Comparison of ENCODE assay signal across 24 cellular contexts in the genomic region with DNA sequence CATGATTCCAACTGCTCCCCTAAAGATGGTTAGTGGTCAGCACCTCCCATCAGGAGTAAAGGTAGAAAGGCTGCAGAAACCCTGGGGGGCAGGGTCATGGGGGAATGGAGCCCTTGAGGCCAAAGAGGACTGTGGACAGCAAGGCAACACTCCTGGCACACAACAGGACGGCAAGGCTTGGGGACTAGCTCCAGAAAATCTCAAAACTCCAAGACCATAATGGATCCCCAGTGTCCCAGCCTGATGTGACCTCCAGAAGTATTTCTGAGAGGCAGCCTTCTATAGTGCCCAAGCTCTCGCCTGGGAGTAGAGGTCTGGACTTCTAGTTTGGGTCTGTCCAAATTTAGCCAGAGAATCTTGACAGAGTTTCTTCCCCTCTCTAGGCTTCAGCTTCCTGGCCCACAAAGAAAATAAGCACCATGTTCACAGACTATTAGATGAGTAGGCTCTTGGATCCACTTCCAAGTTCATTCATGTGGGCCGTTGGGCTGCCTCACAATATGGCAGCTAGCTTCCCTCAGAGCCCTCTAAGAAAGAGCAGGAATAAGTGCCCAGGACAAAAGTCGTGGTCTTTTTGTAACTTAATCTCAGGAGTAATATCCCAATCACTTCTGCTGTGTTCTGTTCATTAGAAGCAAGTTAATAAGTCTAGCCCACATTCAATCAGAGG. TPM values are rescaled to one million over a fixed set of nuclear protein-coding genes. Genes with fewer than 3 reads are reported as not detected.
A peak's percentile ranks its signal among the peaks of the same experiment; 100 is the strongest.
DNase-seq lines count a peak whose midpoint lies in the region; ATAC-seq and TF ChIP-seq lines count a peak whose summit lies in the region.
"Had no signal": no experiment of that assay in that cellular context is flagged by ENCODE, and none has a peak within 500 bp of the region (broad histone marks: within the 10 kb centered on the region; RNA-seq: fewer than 3 reads in every experiment).

No MANE protein-coding gene starts in this region.

- no peaks in the 10 kb centered on the region for H3K27me3 Mint-ChIP-seq in activated CD8-positive, alpha-beta memory T cell treated with anti-CD3 and anti-CD28 coated beads, Interleukin-2, amount 10 ng/mL, durations not matched to agents 7 days and 5 days
- H3K27me3 Mint-ChIP-seq in osteocyte (ENCODE audit: unreplicated experiment) = peaks cover 4% of the 10 kb centered on the region

- no peaks in the 10 kb centered on the region for H3K9me3 Mint-ChIP-seq in activated CD8-positive, alpha-beta memory T cell treated with anti-CD3 and anti-CD28 coated beads, Interleukin-2, amount 10 ng/mL, durations not matched to agents 7 days and 5 days (ENCODE audit: low read depth)
- H3K9me3 Mint-ChIP-seq in activated naive CD4-positive, alpha-beta T cell treated with anti-CD3 and anti-CD28 coated beads, Interleukin-2, amount 50 U/mL, for 72 hours = no peaks in the 10 kb centered on the region
- no peaks in the 10 kb centered on the region for H3K9me3 Mint-ChIP-seq in osteocyte (ENCODE audit: unreplicated experiment)

- peak overlapping the region; percentile 100 for H3K27ac ChIP-seq in DND-41 (ENCODE audit: low read length)
- H3K27ac ChIP-seq: neutrophil, PC-9 had no signal

- H3K79me2 ChIP-seq in DND-41 (ENCODE audit: insufficient read depth, low read length) = no peaks in the 10 kb centered on the region

- peaks cover 69% of the 10 kb centered on the region for H3K4me1 Mint-ChIP-seq in activated CD8-positive, alpha-beta memory T cell treated with anti-CD3 and anti-CD28 coated beads, Interleukin-2, amount 10 ng/mL, durations not matched to agents 7 days and 5 days
- peaks cover 10% of the 10 kb centered on the region for H3K4me1 Mint-ChIP-seq in osteocyte (ENCODE audit: unreplicated experiment)
- H3K4me1 Mint-ChIP-seq: B cell had no signal

- no peaks in the 10 kb centered on the region for H4K20me1 ChIP-seq in DND-41 (ENCODE audit: insufficient read depth, low read length)

- no peaks in the 10 kb centered on the region for H3K9me3 ChIP-seq in DND-41 (ENCODE audit: insufficient read depth, low read length, severe bottlenecking)
- H3K9me3 ChIP-seq: Caco-2, neutrophil had no signal

- no peak overlapping the region for H3K4me2 ChIP-seq in DND-41 (ENCODE audit: insufficient read depth, low read length)
- H3K4me2 ChIP-seq: PC-9 had no signal

- TF ChIP-seq CTCF in DND-41 (IDR thresholded peaks at IDR 0.05; ENCODE audit: borderline replicate concordance, extremely low read depth, low read length, poor library complexity, severe bottlenecking) (no peak), osteocyte (IDR thresholded peaks at IDR 0.05) (no peak), omental fat pad (IDR thresholded peaks at IDR 0.05) (no peak)

- peak; percentile 32 for DNase-seq in activated CD8-positive, alpha-beta memory T cell treated with anti-CD3 and anti-CD28 coated beads, Interleukin-2, amount 10 ng/mL, durations not matched to agents 7 days and 5 days
- no peak for DNase-seq in activated CD8-positive, alpha-beta memory T cell treated with anti-CD3 and anti-CD28 coated beads, Interleukin-2, amount 50 U/mL, for 48 hours
- DNase-seq in DND-41 (no peak), osteocyte (ENCODE audit: extremely low spot score, unreplicated experiment) (peak; percentile 74), omental fat pad (ENCODE audit: low spot score) (no peak), NCI-H1694 (lab: John Stamatoyannopoulos, UW) (no peak), DMS 273 treated with DMSO at 0.1 percent for 48 hours (lab: John Stamatoyannopoulos, UW) (no peak)
- no peak for DNase-seq in activated naive CD4-positive, alpha-beta T cell treated with anti-CD3 and anti-CD28 coated beads, Interleukin-2, amount 50 U/mL, for 72 hours (ENCODE audit: low spot score in 2 of 2)
- DNase-seq: Caco-2, cerebellar nuclear complex, glutamatergic neuron, KG1, mammary epithelial cell, NCI-H1436, NCI-H524, PC-9, Right ventricle myocardium superior, substantia nigra had no signal

- no peaks in the 10 kb centered on the region for H3K36me3 ChIP-seq in DND-41 (ENCODE audit: insufficient read depth, low read length)
- H3K36me3 ChIP-seq: neutrophil had no signal

- H3K27me3 ChIP-seq in DND-41 (ENCODE audit: insufficient read depth, low read length, poor library complexity) = no peaks in the 10 kb centered on the region

- no peak overlapping the region for H3K9ac ChIP-seq in DND-41 (ENCODE audit: low read depth, low read length)

- H3K27ac Mint-ChIP-seq in activated CD8-positive, alpha-beta memory T cell treated with anti-CD3 and anti-CD28 coated beads, Interleukin-2, amount 10 ng/mL, durations not matched to agents 7 days and 5 days = peak overlapping the region; percentile 97
- peak overlapping the region; percentile 100 for H3K27ac Mint-ChIP-seq in activated naive CD4-positive, alpha-beta T cell treated with anti-CD3 and anti-CD28 coated beads, Interleukin-2, amount 50 U/mL, for 72 hours
- H3K27ac Mint-ChIP-seq in osteocyte (ENCODE audit: unreplicated experiment) = no peak overlapping the region
- H3K27ac Mint-ChIP-seq: B cell had no signal

- peak overlapping the region; percentile 65 for H3K4me3 Mint-ChIP-seq in activated CD8-positive, alpha-beta memory T cell treated with anti-CD3 and anti-CD28 coated beads, Interleukin-2, amount 10 ng/mL, durations not matched to agents 7 days and 5 days
- H3K4me3 Mint-ChIP-seq in osteocyte (ENCODE audit: unreplicated experiment) = no peak overlapping the region
- H3K4me3 Mint-ChIP-seq: B cell had no signal

- CTCF ChIA-PET in activated CD8-positive, alpha-beta memory T cell treated with anti-CD3 and anti-CD28 coated beads, Interleukin-2, amount 10 ng/mL, durations not matched to agents 7 days and 5 days (lab: Charles Lee) = interaction anchor here (0.8 to 24.8 kb wide), 6 partner anchors 10 to 295 kb away, joined by 3 to 317 read pairs (median 79); no protein-coding TSS in a partner anchor

- peaks cover 93% of the 10 kb centered on the region for H3K36me3 Mint-ChIP-seq in activated CD8-positive, alpha-beta memory T cell treated with anti-CD3 and anti-CD28 coated beads, Interleukin-2, amount 10 ng/mL, durations not matched to agents 7 days and 5 days
- H3K36me3 Mint-ChIP-seq in activated naive CD4-positive, alpha-beta T cell treated with anti-CD3 and anti-CD28 coated beads, Interleukin-2, amount 50 U/mL, for 72 hours = peaks cover 95 to 99% of the 10 kb centered on the region in 2 donors
- no peaks in the 10 kb centered on the region for H3K36me3 Mint-ChIP-seq in osteocyte (ENCODE audit: unreplicated experiment)

- H2AFZ ChIP-seq in DND-41 (ENCODE audit: low read depth, low read length) = no peak overlapping the region
- H2AFZ ChIP-seq: PC-9 had no signal

- peaks cover 55% of the 10 kb centered on the region for H3K4me1 ChIP-seq in DND-41 (ENCODE audit: insufficient read depth, low read length)
- H3K4me1 ChIP-seq: Caco-2 had no signal

- no peak overlapping the region for H3K4me3 ChIP-seq in DND-41 (ENCODE audit: low read depth in 1 of 2, low read length in 2 of 2)
- H3K4me3 ChIP-seq: PC-9 had no signal

- no peak for ATAC-seq in activated CD8-positive, alpha-beta memory T cell treated with anti-CD3 and anti-CD28 coated beads, Interleukin-2, amount 10 ng/mL, durations not matched to agents 7 days and 5 days
- ATAC-seq in DND-41 (ENCODE audit: insufficient read depth, low read depth) (no peak), omental fat pad (ENCODE audit: low FRiP score) (no peak)
- ATAC-seq in activated naive CD4-positive, alpha-beta T cell treated with anti-CD3 and anti-CD28 coated beads, Interleukin-2, amount 50 U/mL, for 72 hours = no peak
- ATAC-seq: activated CD4-positive, CD25-positive, alpha-beta regulatory T cell treated with anti-CD3 and anti-CD28 coated beads, Interleukin-2, amount 50 U/mL, for 24 hours had no signal

RNA-seq across cellular contexts. Expression of a gene that starts 6.9 kb away (rescaled TPM):
- total RNA-seq in activated CD8-positive, alpha-beta memory T cell treated with anti-CD3 and anti-CD28 coated beads, Interleukin-2, amount 10 ng/mL, durations not matched to agents 7 days and 5 days = 100 to 1,000 TPM; 278 to 444 TPM
- total RNA-seq in activated naive CD4-positive, alpha-beta T cell treated with anti-CD3 and anti-CD28 coated beads, Interleukin-2, amount 50 U/mL, for 72 hours = 100 to 1,000 TPM; 291 to 437 TPM
- total RNA-seq in osteocyte (not detected in 2 replicates), omental fat pad (1 to 10 TPM; 1.8 to 3.4 (median 2.6) TPM)
- total RNA-seq: A673, Caco-2, Daoy, H4, mammary epithelial cell, PC-9 had no signal

Comparison
In these comparisons a context has a peak if more than half of its experiments do, and no peak if none do; other contexts are left out.
1. DNase-seq: peak in activated CD8-positive, alpha-beta memory T cell treated with anti-CD3 and anti-CD28 coated beads, Interleukin-2, amount 10 ng/mL, durations not matched to agents 7 days and 5 days (single experiment) and osteocyte (single experiment); none in activated CD8-positive, alpha-beta memory T cell treated with anti-CD3 and anti-CD28 coated beads, Interleukin-2, amount 50 U/mL, for 48 hours (single experiment), DND-41 (single experiment), activated naive CD4-positive, alpha-beta T cell treated with anti-CD3 and anti-CD28 coated beads, Interleukin-2, amount 50 U/mL, for 72 hours (0 of 2), omental fat pad (single experiment), NCI-H1694 (single experiment) and DMS 273 treated with DMSO at 0.1 percent for 48 hours (single experiment).
2. RNA of a gene that starts 6.9 kb away (total RNA-seq): 278 to 444 TPM in activated CD8-positive, alpha-beta memory T cell treated with anti-CD3 and anti-CD28 coated beads, Interleukin-2, amount 10 ng/mL, durations not matched to agents 7 days and 5 days and 291 to 437 TPM in activated naive CD4-positive, alpha-beta T cell treated with anti-CD3 and anti-CD28 coated beads, Interleukin-2, amount 50 U/mL, for 72 hours; 1.8 to 3.4 TPM in omental fat pad and not detected in osteocyte; every median in the first group is over 10 times any median in the second.